Comparison of ENCODE assay signal across 31 cellular contexts in genomic region chr10:77205135-77205534, GRCh38.
"Had no signal": no experiment of that assay in that cellular context is flagged by ENCODE, and none has a peak within 500 bp of the region (broad histone marks: within the 10 kb centered on the region; RNA-seq: fewer than 3 reads in every experiment).

No MANE protein-coding gene starts in this region.

- FAIRE-seq: islet of Langerhans, kidney had no signal

- H3K9me3 ChIP-seq: lower lobe of right lung, neutrophil, psoas muscle, right lobe of liver, testis, thyroid gland, uterus had no signal

- H3K9ac ChIP-seq: neural progenitor cell, parathyroid adenoma had no signal

- H3K27me3 ChIP-seq: neural progenitor cell, right atrium auricular region, right lobe of liver, stomach, testis, thyroid gland, uterus had no signal

- H3K4me1 Mint-ChIP-seq: immature natural killer cell; naive B cell; natural killer cell; stimulated activated naive B cell treated with anti-CD40 and anti-IgM and Interleukin-4, amounts not matched to agents 10 μg/mL and 1 μg/mL and 100 μg/mL, for 72 hours had no signal

- H3K27ac Mint-ChIP-seq: immature natural killer cell; natural killer cell; nephron progenitor cell; neural progenitor cell; stimulated activated naive B cell treated with anti-CD40 and anti-IgM and Interleukin-4, amounts not matched to agents 10 μg/mL and 1 μg/mL and 100 μg/mL, for 72 hours; type B pancreatic cell had no signal

- ATAC-seq: left colon; left lung; lower lobe of right lung; natural killer cell; psoas muscle; right lobe of liver; stimulated activated naive B cell treated with anti-CD40 and anti-IgM and Interleukin-4, amounts not matched to agents 10 μg/mL and 1 μg/mL and 100 μg/mL, for 72 hours; stimulated activated naive CD8-positive, alpha-beta T cell treated with anti-CD3 and anti-CD28 coated beads, Interleukin-15, Interleukin-2, amounts not matched to agents 100 U/mL and 50 U/mL, for 24 hours had no signal

- H3K79me2 ChIP-seq: parathyroid adenoma had no signal

- H3K4me1 ChIP-seq: left lung, lower lobe of right lung, neural progenitor cell, parathyroid adenoma, right atrium auricular region, right lobe of liver, testis, thyroid gland had no signal

- H3K9me3 Mint-ChIP-seq: natural killer cell had no signal

- H3K27ac ChIP-seq: left lung, lower lobe of right lung, neural progenitor cell, neutrophil, parathyroid adenoma, psoas muscle, right atrium auricular region, right lobe of liver, skin epidermis, stomach, testis, thyroid gland had no signal

- H3K36me3 Mint-ChIP-seq: immature natural killer cell; naive B cell; natural killer cell; neural progenitor cell; stimulated activated naive B cell treated with anti-CD40 and anti-IgM and Interleukin-4, amounts not matched to agents 10 μg/mL and 1 μg/mL and 100 μg/mL, for 72 hours; type B pancreatic cell had no signal

- H3K4me3 Mint-ChIP-seq: immature natural killer cell; naive B cell; natural killer cell; nephron progenitor cell; neural progenitor cell; stimulated activated naive B cell treated with anti-CD40 and anti-IgM and Interleukin-4, amounts not matched to agents 10 μg/mL and 1 μg/mL and 100 μg/mL, for 72 hours; type B pancreatic cell had no signal

- H3K4me2 ChIP-seq: neural progenitor cell had no signal

- H2AFZ ChIP-seq: neural progenitor cell, parathyroid adenoma had no signal

- H3K4me3 ChIP-seq: left lung, lower lobe of right lung, neural progenitor cell, psoas muscle, right atrium auricular region, right lobe of liver, skin epidermis, stomach, testis, thyroid gland, uterus had no signal

- DNase-seq: hypothalamus; immature natural killer cell; kidney; left colon; left lung; lower lobe of right lung; mammary epithelial cell; mesenchymal stem cell; naive B cell; natural killer cell; nephron progenitor cell; occipital lobe; psoas muscle; right lobe of liver; stimulated activated CD4-positive, alpha-beta T cell treated with anti-CD3 and anti-CD28 coated beads, Interleukin-12 subunit alpha, Interleukin-12 subunit beta, amount 100 ng/mL, for 4 hours; stimulated activated CD4-positive, alpha-beta T cell treated with anti-CD3 and anti-CD28 coated beads, Interleukin-15, amount 100 ng/mL, for 24 hours; stimulated activated CD4-positive, alpha-beta T cell treated with anti-CD3 and anti-CD28 coated beads, Interleukin-2, amount 100 ng/mL, for 24 hours; stimulated activated CD4-positive, alpha-beta T cell treated with anti-CD3 and anti-CD28 coated beads, Interleukin-4, amount 100 ng/mL, for 1 hour; stimulated activated naive B cell treated with anti-CD40 and anti-IgM and Interleukin-4, amounts not matched to agents 10 μg/mL and 1 μg/mL and 100 μg/mL, for 72 hours; stimulated activated naive CD8-positive, alpha-beta T cell treated with anti-CD3 and anti-CD28 coated beads, Interleukin-15, Interleukin-2, amounts not matched to agents 100 U/mL and 50 U/mL, for 24 hours; stomach; testis; thyroid gland; uterus had no signal

- H3K36me3 ChIP-seq: left lung, lower lobe of right lung, neural progenitor cell, neutrophil, right atrium auricular region, right lobe of liver, stomach, thyroid gland, uterus had no signal
